In genomic region chr1:98749152-98749756, GRCh38 we compare ENCODE assay signal across 8 cellular contexts.
DNase-seq lines count a peak whose midpoint lies in the region; ATAC-seq, FAIRE-seq and TF ChIP-seq lines count a peak whose summit lies in the region.

No MANE protein-coding gene starts in this region.

- no peak for TF ChIP-seq POLR2A in thyroid gland (IDR thresholded peaks at IDR 0.05)

- no peak overlapping the region for H3K27ac Mint-ChIP-seq in CD4-positive, alpha-beta memory T cell

- dilution Hi-C loops in keratinocyte (cut with MboI; ENCODE audit: extremely low pct_ligation_motif_present, low sequenced_read_pairs): no loop called here

- H3K4me2 ChIP-seq in keratinocyte (ENCODE audit: control insufficient read depth, extremely low read depth, insufficient read depth, low read depth, low read length): no peak overlapping the region

- 53 to 57% methylated on average over 2 of the region's 2 CpGs for WGBS in thyroid gland, 2 donors

- no peak overlapping the region for H3K27ac ChIP-seq in CD4-positive, alpha-beta memory T cell (ENCODE audit: low read depth, low read length)
- H3K27ac ChIP-seq in keratinocyte (ENCODE audit: control insufficient read depth, insufficient read depth, low read length): no peak overlapping the region
- no peak overlapping the region for H3K27ac ChIP-seq in thyroid gland

- no peak overlapping the region for H3K4me3 ChIP-seq in CD4-positive, alpha-beta memory T cell (ENCODE audit: low read length in 2 of 2)
- no peak overlapping the region for H3K4me3 ChIP-seq in keratinocyte (ENCODE audit: control insufficient read depth in 2 of 3, extremely low read depth in 1 of 3, insufficient read depth in 2 of 3, low read depth in 1 of 3, low read length in 3 of 3)
- H3K4me3 ChIP-seq in thyroid gland (replicated peaks in 1 of 3): no peak overlapping the region

- H2AFZ ChIP-seq in keratinocyte (ENCODE audit: control insufficient read depth, low read length): no peak overlapping the region

- no peaks in the 10 kb centered on the region for H3K36me3 Mint-ChIP-seq in CD4-positive, alpha-beta memory T cell

- no peaks in the 10 kb centered on the region for H3K27me3 ChIP-seq in CD4-positive, alpha-beta memory T cell (ENCODE audit: insufficient read depth, low read length)
- H3K27me3 ChIP-seq in keratinocyte (ENCODE audit: control insufficient read depth, extremely low read depth, insufficient read depth, low read length): no peaks in the 10 kb centered on the region
- H3K27me3 ChIP-seq in thyroid gland: no peaks in the 10 kb centered on the region

- ATAC-seq in HG02981 (IDR thresholded peaks at IDR 0.05; ENCODE audit: unreplicated experiment): no peak

- no peak overlapping the region for H3K9ac ChIP-seq in keratinocyte (ENCODE audit: control insufficient read depth, extremely low read depth, insufficient read depth, low read length)

- no peaks in the 10 kb centered on the region for H3K79me2 ChIP-seq in keratinocyte (ENCODE audit: control insufficient read depth, insufficient read depth, low read length)

- CTCF ChIA-PET in CD4-positive, alpha-beta memory T cell (lab: Charles Lee; ENCODE audit: partially characterized antibody): interaction anchor here (0.8 to 5.0 kb wide), 12 partner anchors 11 to 956 kb away, joined by 3 to 42 read pairs (median 4); no protein-coding TSS in a partner anchor

- no peaks in the 10 kb centered on the region for H3K4me1 Mint-ChIP-seq in CD4-positive, alpha-beta memory T cell

- intact Hi-C loops in CD4-positive, alpha-beta memory T cell (cut with micrococcal nuclease): loop anchor here (1.0 kb wide), 5 partner anchors 45 to 958 kb away; no protein-coding TSS in a partner anchor
- intact Hi-C loops in thyroid gland (cut with DNase I): no loop called here

- no peaks in the 10 kb centered on the region for H3K4me1 ChIP-seq in CD4-positive, alpha-beta memory T cell (ENCODE audit: insufficient read depth, low read length)
- no peaks in the 10 kb centered on the region for H3K4me1 ChIP-seq in keratinocyte (ENCODE audit: control insufficient read depth, extremely low read depth, insufficient read depth, low read length)
- no peaks in the 10 kb centered on the region for H3K4me1 ChIP-seq in thyroid gland

- no peaks in the 10 kb centered on the region for H3K36me3 ChIP-seq in CD4-positive, alpha-beta memory T cell (ENCODE audit: insufficient read depth, low read length)
- H3K36me3 ChIP-seq in keratinocyte (ENCODE audit: control insufficient read depth in 2 of 2, extremely low read depth in 1 of 2, insufficient read depth in 2 of 2, low read length in 2 of 2) (no peaks in the 10 kb centered on the region), thyroid gland (no peaks in the 10 kb centered on the region)

- H3K4me3 Mint-ChIP-seq in CD4-positive, alpha-beta memory T cell: no peak overlapping the region

- TF ChIP-seq CTCF in GM20000 (IDR thresholded peaks at IDR 0.05; ENCODE audit: extremely low read depth, missing control alignments): peak; percentile 7
- TF ChIP-seq CTCF in keratinocyte (optimal IDR thresholded peaks at IDR 0.05 in 1 of 3, IDR thresholded peaks at IDR 0.05 in 1 of 3, conservative IDR thresholded peaks at IDR 0.05 in 1 of 3; ENCODE audit: extremely low read depth in 1 of 3, insufficient read depth in 2 of 3, low read length in 3 of 3): peak in 2 of 3 experiments; percentile 17 to 18
- peak in 1 of 6 experiments; percentile 28 for TF ChIP-seq CTCF in thyroid gland (IDR thresholded peaks at IDR 0.05)

- H3K9me1 ChIP-seq in keratinocyte (ENCODE audit: control insufficient read depth, extremely low read depth, insufficient read depth, low read length): no peaks in the 10 kb centered on the region

- POLR2A ChIA-PET in CD4-positive, alpha-beta memory T cell (lab: Charles Lee; ENCODE audit: partially characterized antibody): interaction anchor here (1.2 kb wide), 1 partner anchor 122 kb away, joined by 3 read pairs; no protein-coding TSS in a partner anchor

- no peaks in the 10 kb centered on the region for H3K9me3 Mint-ChIP-seq in CD4-positive, alpha-beta memory T cell

- H3K9me3 ChIP-seq in CD4-positive, alpha-beta memory T cell (ENCODE audit: control insufficient read depth in 1 of 2, low read length in 2 of 2): no peaks in the 10 kb centered on the region
- no peaks in the 10 kb centered on the region for H3K9me3 ChIP-seq in keratinocyte (ENCODE audit: control insufficient read depth, low read depth, low read length)
- no peaks in the 10 kb centered on the region for H3K9me3 ChIP-seq in thyroid gland

- H3K27me3 Mint-ChIP-seq in CD4-positive, alpha-beta memory T cell: peaks cover 0 to under 1% of the 10 kb centered on the region in 2 donors

- FAIRE-seq in keratinocyte (lab: Jason Lieb, UNC): no peak

- H4K20me1 ChIP-seq in keratinocyte (ENCODE audit: control insufficient read depth, extremely low read depth, insufficient read depth, low read length): no peaks in the 10 kb centered on the region

- peak in 4 of 5 donors; percentile 2 to 25 (median 22) for DNase-seq in CD4-positive, alpha-beta memory T cell
- DNase-seq in GM20000 (ENCODE audit: low spot score): peak; percentile 4
- DNase-seq in RPMI7951 (ENCODE audit: low read depth): peak; percentile 9
- DNase-seq in keratinocyte (ENCODE audit: low read depth, low spot score): no peak
- DNase-seq in thyroid gland: no peak
- DNase-seq in NCI-H774 (lab: John Stamatoyannopoulos, UW): no peak
- no peak for DNase-seq in stimulated activated CD4-positive, alpha-beta T cell treated with anti-CD3 and anti-CD28 coated beads, Interleukin-15, amount 100 ng/mL, for 24 hours

Comparison
In these comparisons a context has a peak if more than half of its experiments do, and no peak if none do; other contexts are left out.
1. DNase-seq: peak in CD4-positive, alpha-beta memory T cell (4 of 5), GM20000 (single experiment) and RPMI7951 (single experiment); none in keratinocyte (single experiment), thyroid gland (0 of 2), NCI-H774 (single experiment) and stimulated activated CD4-positive, alpha-beta T cell treated with anti-CD3 and anti-CD28 coated beads, Interleukin-15, amount 100 ng/mL, for 24 hours (single experiment).